In genomic region chr11:73391665-73392064, GRCh38 we compare ENCODE assay signal across 20 cellular contexts. TPM values are rescaled to one million over a fixed set of nuclear protein-coding genes. Genes with fewer than 3 reads are reported as not detected.
DNase-seq lines count a peak whose midpoint lies in the region; ATAC-seq, FAIRE-seq and TF ChIP-seq lines count a peak whose summit lies in the region.
"Had no signal": no experiment of that assay in that cellular context is flagged by ENCODE, and none has a peak within 500 bp of the region (broad histone marks: within the 10 kb centered on the region; RNA-seq: fewer than 3 reads in every experiment).

No MANE protein-coding gene starts in this region.

- H3K27me3 ChIP-seq in BLaER1 treated with 17β-estradiol and CSF1 and Interleukin-3, amounts not matched to agents 10 nM and 100 nM: no peaks in the 10 kb centered on the region
- H3K27me3 ChIP-seq in IMR-90 (ENCODE audit: control insufficient read depth, insufficient read depth, low read length) (no peaks in the 10 kb centered on the region), bronchial epithelial cell (ENCODE audit: control insufficient read depth, insufficient read depth, low read length) (no peaks in the 10 kb centered on the region), neuronal stem cell (ENCODE audit: control insufficient read depth in 3 of 3, insufficient read depth in 3 of 3, low read depth in 1 of 3, low read length in 3 of 3) (no peaks in the 10 kb centered on the region), dorsolateral prefrontal cortex (no peaks in the 10 kb centered on the region)
- H3K27me3 ChIP-seq: Peyer's patch had no signal

- H2AFZ ChIP-seq in IMR-90 (replicated peaks; ENCODE audit: low read length, poor library complexity) (no peak overlapping the region), neuronal stem cell (ENCODE audit: low read length) (no peak overlapping the region)

- TF ChIP-seq CTCF in IMR-90 (conservative IDR thresholded peaks at IDR 0.05; ENCODE audit: low read depth, low read length) (no peak), bronchial epithelial cell (IDR thresholded peaks at IDR 0.05; ENCODE audit: insufficient read depth, low read length, severe bottlenecking) (no peak), dorsolateral prefrontal cortex (IDR thresholded peaks at IDR 0.05 in 54 of 56, conservative IDR thresholded peaks at IDR 0.05 in 2 of 56; ENCODE audit: low read depth in 1 of 56, partially characterized antibody in 56 of 56) (no peak)

- H3K27me3 Mint-ChIP-seq in stimulated activated memory B cell treated with anti-CD40 and anti-IgM and Interleukin-4, amounts not matched to agents 10 μg/mL and 1 μg/mL and 100 μg/mL, for 72 hours: no peaks in the 10 kb centered on the region
- H3K27me3 Mint-ChIP-seq: CD4-positive, alpha-beta memory T cell had no signal

- ATAC-seq in IMR-90 (ENCODE audit: low read depth): no peak
- no peak for ATAC-seq in stimulated activated memory B cell treated with anti-CD40 and anti-IgM and Interleukin-4, amounts not matched to agents 10 μg/mL and 1 μg/mL and 100 μg/mL, for 72 hours
- ATAC-seq: GM12878 had no signal

- no peak overlapping the region for H2BK12ac ChIP-seq in neuronal stem cell (ENCODE audit: low read length)

- peak overlapping the region; percentile 63 for H2AK9ac ChIP-seq in IMR-90 (replicated peaks; ENCODE audit: low read depth, low read length, poor library complexity)

- no peak overlapping the region for H2BK20ac ChIP-seq in IMR-90 (ENCODE audit: low read depth, low read length)

- WGBS in IMR-90 (ENCODE audit: extremely low coverage in 2 of 2, insufficient read length in 1 of 2), 2 experiments: 97% methylated on average over 6 of the region's 10 CpGs; no CpG with 5 or more reads in 1 of the 2 experiments
- no CpG with 5 or more reads among the region's 10 CpGs for WGBS in neuronal stem cell (ENCODE audit: extremely low coverage in 2 of 2, insufficient read length in 2 of 2, insufficient replicate concordance in 1 of 2), 2 donors

- peak overlapping the region in 9 of 11 experiments; percentile 24 to 99 (median 69); a peak in 8 of 22 replicates for H3K9ac ChIP-seq in BLaER1 treated with 17β-estradiol and CSF1 and Interleukin-3, amounts not matched to agents 10 nM and 100 nM
- H3K9ac ChIP-seq in IMR-90 (ENCODE audit: low read depth, low read length) (no peak overlapping the region), neuronal stem cell (ENCODE audit: low read depth, low read length, poor library complexity) (no peak overlapping the region)
- H3K9ac ChIP-seq: KMS-11 had no signal

- H4K91ac ChIP-seq in IMR-90 (ENCODE audit: insufficient read depth, low read depth, low read length) (no peak overlapping the region), neuronal stem cell (ENCODE audit: low read depth, low read length, poor library complexity) (no peak overlapping the region)

- H4K20me1 ChIP-seq in BLaER1 treated with 17β-estradiol and CSF1 and Interleukin-3, amounts not matched to agents 10 nM and 100 nM: peaks cover 60 to 100% (median 94%) of the 10 kb centered on the region in 11 experiments
- peaks cover 14% of the 10 kb centered on the region for H4K20me1 ChIP-seq in IMR-90 (ENCODE audit: insufficient read depth, low read length)

- intact Hi-C loops in IMR-90 (cut with micrococcal nuclease): no loop called here
- intact Hi-C loops in dorsolateral prefrontal cortex (cut with DNase I): loop anchor here (5.0 kb wide), 2 partner anchors 79 to 84 kb away; partner anchors contain the start of gene ARHGEF17 (in 1 of the 2)

- H3K27ac Mint-ChIP-seq in stimulated activated memory B cell treated with anti-CD40 and anti-IgM and Interleukin-4, amounts not matched to agents 10 μg/mL and 1 μg/mL and 100 μg/mL, for 72 hours: no peak overlapping the region
- H3K27ac Mint-ChIP-seq: HFFc6 had no signal

- H3K36me3 ChIP-seq in BLaER1 treated with 17β-estradiol and CSF1 and Interleukin-3, amounts not matched to agents 10 nM and 100 nM: peaks cover 51 to 80% (median 67%) of the 10 kb centered on the region in 11 experiments
- peaks cover 4% of the 10 kb centered on the region; the same call in 1 of the 2 replicates for H3K36me3 ChIP-seq in IMR-90 (ENCODE audit: control insufficient read depth, insufficient read depth, low read length)
- peaks cover 20% of the 10 kb centered on the region for H3K36me3 ChIP-seq in bronchial epithelial cell (ENCODE audit: control insufficient read depth, insufficient read depth, low read length)
- H3K36me3 ChIP-seq in neuronal stem cell (replicated peaks in 1 of 2; ENCODE audit: control insufficient read depth in 2 of 2, insufficient read depth in 2 of 2, low read length in 2 of 2): peaks cover 9 to 47% of the 10 kb centered on the region in 2 donors
- H3K36me3 ChIP-seq: Peyer's patch had no signal

- no peak overlapping the region for H3K14ac ChIP-seq in IMR-90 (replicated peaks; ENCODE audit: low read depth, low read length)
- H3K14ac ChIP-seq in neuronal stem cell (ENCODE audit: low read length): no peak overlapping the region

- POLR2A ChIA-PET in IMR-90 (lab: Charles Lee; ENCODE audit: unreplicated experiment): no interaction called here

- in situ Hi-C loops in IMR-90 (cut with MboI; ENCODE audit: low sequenced_read_pairs): no loop called here

- H3K36me3 Mint-ChIP-seq in stimulated activated memory B cell treated with anti-CD40 and anti-IgM and Interleukin-4, amounts not matched to agents 10 μg/mL and 1 μg/mL and 100 μg/mL, for 72 hours: peaks cover 65% of the 10 kb centered on the region

- H3K79me1 ChIP-seq in IMR-90 (ENCODE audit: low read depth in 1 of 2, low read length in 2 of 2) (peaks cover 15 to 28% of the 10 kb centered on the region in 2 experiments), neuronal stem cell (ENCODE audit: low read depth, low read length) (peaks cover 15% of the 10 kb centered on the region)

- no peaks in the 10 kb centered on the region for H3K9me3 Mint-ChIP-seq in stimulated activated memory B cell treated with anti-CD40 and anti-IgM and Interleukin-4, amounts not matched to agents 10 μg/mL and 1 μg/mL and 100 μg/mL, for 72 hours
- H3K9me3 Mint-ChIP-seq: HFFc6 had no signal

- CTCF ChIA-PET in IMR-90 (lab: Yijun Ruan, JAX): no interaction called here

- no peak overlapping the region for H4K5ac ChIP-seq in IMR-90 (ENCODE audit: low read depth, low read length)

- FAIRE-seq in bronchial epithelial cell (lab: Jason Lieb, UNC): no peak
- FAIRE-seq: GM12878 had no signal

- H3K4me1 ChIP-seq in BLaER1 treated with 17β-estradiol and CSF1 and Interleukin-3, amounts not matched to agents 10 nM and 100 nM: peaks cover 68 to 73% (median 69%) of the 10 kb centered on the region in 10 experiments
- H3K4me1 ChIP-seq in IMR-90 (ENCODE audit: control insufficient read depth, insufficient read depth, low read length) (peaks cover 12% of the 10 kb centered on the region), neuronal stem cell (ENCODE audit: control insufficient read depth in 2 of 2, insufficient read depth in 1 of 2, low read depth in 1 of 2, low read length in 2 of 2) (peaks cover 7 to 9% of the 10 kb centered on the region in 2 donors)
- H3K4me1 ChIP-seq: Caco-2 had no signal

- no peak overlapping the region for H3K4me3 Mint-ChIP-seq in stimulated activated memory B cell treated with anti-CD40 and anti-IgM and Interleukin-4, amounts not matched to agents 10 μg/mL and 1 μg/mL and 100 μg/mL, for 72 hours
- H3K4me3 Mint-ChIP-seq: CD4-positive, alpha-beta memory T cell; HFFc6 had no signal

- no peak overlapping the region for H2BK5ac ChIP-seq in IMR-90 (ENCODE audit: low read depth, low read length, poor library complexity, severe bottlenecking)
- peak overlapping the region; percentile 43 for H2BK5ac ChIP-seq in neuronal stem cell (ENCODE audit: low read length)

- no peak for DNase-seq in IMR-90
- DNase-seq in bronchial epithelial cell (ENCODE audit: low read depth): peak; percentile 10
- DNase-seq in neuronal stem cell (ENCODE audit: low spot score): no peak
- DNase-seq in dorsolateral prefrontal cortex: no peak
- no peak for DNase-seq in activated CD4-positive, alpha-beta T cell treated with anti-CD3 and anti-CD28 coated beads for 48 hours
- no peak for DNase-seq in NCI-H748 (lab: John Stamatoyannopoulos, UW; ENCODE audit: unreplicated experiment)
- DNase-seq: Caco-2, DMS 273 treated with DMSO at 0.1 percent for 48 hours, DMS79 treated with DMSO at 0.1 percent for 48 hours, HFFc6, NCI-H1105 treated with DMSO at 0.1 percent for 48 hours, NCI-H2081, NCI-H2171 treated with DMSO at 0.1 percent for 48 hours, NCI-H524 treated with DMSO at 0.1 percent for 48 hours, Peyer's patch had no signal

- TF ChIP-seq POLR2A in IMR-90 (IDR thresholded peaks at IDR 0.05; ENCODE audit: low read depth, low read length): no peak

- dilution Hi-C loops in IMR-90 (cut with HindIII; ENCODE audit: low sequenced_read_pairs, unreplicated experiment): no loop called here

- H3K23ac ChIP-seq in IMR-90 (ENCODE audit: low read depth, low read length) (no peak overlapping the region), neuronal stem cell (ENCODE audit: low read depth, low read length, poor library complexity) (no peak overlapping the region)

- peak overlapping the region; percentile 89 to 100 (median 97) for H3K4me2 ChIP-seq in BLaER1 treated with 17β-estradiol and CSF1 and Interleukin-3, amounts not matched to agents 10 nM and 100 nM
- H3K4me2 ChIP-seq in IMR-90 (ENCODE audit: low read depth, low read length) (no peak overlapping the region), neuronal stem cell (ENCODE audit: insufficient read depth, low read length, poor library complexity, severe bottlenecking) (no peak overlapping the region)
- H3K4me2 ChIP-seq: KMS-11 had no signal

- no peak overlapping the region for H3K4me3 ChIP-seq in BLaER1 treated with 17β-estradiol and CSF1 and Interleukin-3, amounts not matched to agents 10 nM and 100 nM
- H3K4me3 ChIP-seq in IMR-90 (ENCODE audit: insufficient read depth, low read depth, low read length) (no peak overlapping the region), bronchial epithelial cell (ENCODE audit: low read depth, low read length) (no peak overlapping the region), neuronal stem cell (ENCODE audit: low read length in 2 of 2) (no peak overlapping the region), dorsolateral prefrontal cortex (no peak overlapping the region)
- H3K4me3 ChIP-seq: GM12878, Peyer's patch had no signal

- H3K18ac ChIP-seq in IMR-90 (ENCODE audit: low read depth, low read length) (no peak overlapping the region), neuronal stem cell (ENCODE audit: low read length) (no peak overlapping the region)

- H2AK5ac ChIP-seq in IMR-90 (ENCODE audit: low read depth, low read length) (no peak overlapping the region), neuronal stem cell (ENCODE audit: low read depth, low read length) (peak overlapping the region; percentile 63)

- peak overlapping the region in 6 of 11 experiments; percentile 3 to 98 (median 60); a peak in 5 of 22 replicates for H3K27ac ChIP-seq in BLaER1 treated with 17β-estradiol and CSF1 and Interleukin-3, amounts not matched to agents 10 nM and 100 nM
- H3K27ac ChIP-seq in IMR-90 (ENCODE audit: insufficient read depth, low read length) (no peak overlapping the region), neuronal stem cell (replicated peaks; ENCODE audit: low read length) (no peak overlapping the region), dorsolateral prefrontal cortex (no peak overlapping the region)
- H3K27ac ChIP-seq: KMS-11, Peyer's patch had no signal

- H4K8ac ChIP-seq in IMR-90 (ENCODE audit: low read depth in 2 of 2, low read length in 2 of 2): no peak overlapping the region
- H4K8ac ChIP-seq in neuronal stem cell (ENCODE audit: low read depth, low read length): no peak overlapping the region

- H3K9me3 ChIP-seq in BLaER1 treated with 17β-estradiol and CSF1 and Interleukin-3, amounts not matched to agents 10 nM and 100 nM (replicated peaks in 1 of 11): no peaks in the 10 kb centered on the region
- H3K9me3 ChIP-seq in IMR-90 (ENCODE audit: control insufficient read depth, insufficient read depth, low read length): no peaks in the 10 kb centered on the region
- no peaks in the 10 kb centered on the region for H3K9me3 ChIP-seq in neuronal stem cell (replicated peaks in 1 of 2; ENCODE audit: control insufficient read depth in 2 of 2, insufficient read depth in 1 of 2, low read depth in 1 of 2, low read length in 2 of 2)
- H3K9me3 ChIP-seq: Caco-2, Peyer's patch had no signal

- H3K56ac ChIP-seq in IMR-90 (ENCODE audit: extremely low read depth, insufficient read depth, low read length): no peak overlapping the region

- TF ChIP-seq RAD21 in IMR-90 (IDR thresholded peaks at IDR 0.05; ENCODE audit: low read length): no peak

- H2BK15ac ChIP-seq in IMR-90 (ENCODE audit: low read depth, low read length) (no peak overlapping the region), neuronal stem cell (ENCODE audit: low read length) (no peak overlapping the region)

- peaks cover 63% of the 10 kb centered on the region for H3K4me1 Mint-ChIP-seq in stimulated activated memory B cell treated with anti-CD40 and anti-IgM and Interleukin-4, amounts not matched to agents 10 μg/mL and 1 μg/mL and 100 μg/mL, for 72 hours

- H3K9me1 ChIP-seq in IMR-90 (ENCODE audit: insufficient read depth, low read length): peaks cover 13% of the 10 kb centered on the region; the same call in 1 of the 2 replicates

- no peak overlapping the region for H3K4ac ChIP-seq in IMR-90 (ENCODE audit: low read depth, low read length)
- no peak overlapping the region for H3K4ac ChIP-seq in neuronal stem cell (ENCODE audit: low read length)

- no peak overlapping the region for H2BK120ac ChIP-seq in IMR-90 (ENCODE audit: low read depth, low read length)
- no peak overlapping the region for H2BK120ac ChIP-seq in neuronal stem cell (ENCODE audit: low read depth, low read length)

- no TSS peak for BruUV-seq in IMR-90 (replicated peaks; lab: Mats Ljungman, UMichigan)

RNA-seq across cellular contexts. Expression of gene RELT, which starts 15.5 kb away (rescaled TPM):
- total RNA-seq in IMR-90 (2012; rRNA removed): 2.3 and 3.1 TPM in 2 replicates
- polyA plus RNA-seq in IMR-90 (2012; rRNA removed): 5.3 and 6.5 TPM in 2 replicates
- polyA plus RNA-seq in IMR-90 (2012; cell fraction: cytosol; rRNA removed): 4.3 and 5.3 TPM in 2 replicates
- polyA plus RNA-seq in IMR-90 (2012; cell fraction: nucleus; rRNA removed; ENCODE audit: low replicate concordance): 17.5 and 30.8 TPM in 2 replicates
- 2.9 and 3.4 TPM in 2 replicates for total RNA-seq in bronchial epithelial cell
- 6.6 TPM for polyA plus RNA-seq in neuronal stem cell (2013, experiment 1 of 2)
- 6.9 TPM for polyA plus RNA-seq in neuronal stem cell (2013, experiment 2 of 2)
- 10 to 100 TPM in 110 of 120 experiments, 1 to 10 TPM in 10; 8.6 to 36.1 (median 12.8) TPM for total RNA-seq in dorsolateral prefrontal cortex

Comparison
In these comparisons a context has a peak if more than half of its experiments do, and no peak if none do; other contexts are left out.
1. H3K27ac ChIP-seq: peak in BLaER1 treated with 17β-estradiol and CSF1 and Interleukin-3, amounts not matched to agents 10 nM and 100 nM (6 of 11); none in IMR-90 (single experiment), neuronal stem cell (single experiment) and dorsolateral prefrontal cortex (0 of 59).
2. H3K4me2 ChIP-seq: peak in BLaER1 treated with 17β-estradiol and CSF1 and Interleukin-3, amounts not matched to agents 10 nM and 100 nM (11 of 11); none in IMR-90 (single experiment) and neuronal stem cell (single experiment).
3. H3K9ac ChIP-seq: peak in BLaER1 treated with 17β-estradiol and CSF1 and Interleukin-3, amounts not matched to agents 10 nM and 100 nM (9 of 11); none in IMR-90 (single experiment) and neuronal stem cell (single experiment).